In the genomic region with DNA sequence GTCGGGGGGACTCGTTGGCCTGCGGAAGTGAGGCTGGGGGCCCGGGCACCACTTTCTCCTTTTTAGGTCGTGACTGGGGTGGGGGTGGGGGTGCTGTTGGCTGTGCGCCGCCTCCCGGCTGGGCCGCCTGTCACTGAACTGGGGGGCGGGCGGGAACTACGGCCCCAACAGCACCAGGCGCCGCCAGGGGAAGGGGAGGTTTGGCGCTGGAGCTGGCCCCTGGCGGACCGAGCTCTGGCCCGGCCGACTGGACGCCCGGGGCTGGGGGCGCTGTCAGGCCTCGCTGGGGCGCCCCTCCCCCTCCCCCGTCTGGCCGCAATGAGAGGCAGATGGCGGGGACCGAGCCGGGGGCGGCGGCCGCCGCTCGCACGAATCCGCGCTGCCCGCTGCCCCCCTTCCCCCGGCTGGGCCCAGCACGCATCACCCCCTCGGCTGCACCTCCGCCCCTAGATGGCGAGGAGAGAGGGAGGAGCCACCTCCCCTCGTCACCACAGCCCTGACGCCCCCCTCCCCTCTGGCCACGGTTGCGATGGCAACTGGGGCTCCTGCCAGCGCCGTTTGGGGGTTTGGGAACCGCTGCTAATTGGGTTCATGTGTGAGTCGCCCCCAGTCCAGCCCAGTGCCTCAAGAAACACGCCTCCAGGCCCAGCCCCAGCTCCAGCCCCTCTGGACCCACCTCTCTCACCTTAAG, we compare ENCODE assay signal across 1 cellular context.
TF ChIP-seq lines count a peak whose summit lies in the region.

No MANE protein-coding gene starts in this region.

TF ChIP-seq in WTC11, 78 proteins besides CTCF, POLR2A, EP300 and RAD21 (continued from another document):
- TF ChIP-seq SP1 (CRISPR knock-in tag; conservative IDR thresholded peaks at IDR 0.05) (0 out of 2 replicates have a peak, but pooled peaks have one; percentile 39), NR1H2 (CRISPR knock-in tag; IDR thresholded peaks at IDR 0.05) (no peak)
- TF ChIP-seq, protein P1, sequence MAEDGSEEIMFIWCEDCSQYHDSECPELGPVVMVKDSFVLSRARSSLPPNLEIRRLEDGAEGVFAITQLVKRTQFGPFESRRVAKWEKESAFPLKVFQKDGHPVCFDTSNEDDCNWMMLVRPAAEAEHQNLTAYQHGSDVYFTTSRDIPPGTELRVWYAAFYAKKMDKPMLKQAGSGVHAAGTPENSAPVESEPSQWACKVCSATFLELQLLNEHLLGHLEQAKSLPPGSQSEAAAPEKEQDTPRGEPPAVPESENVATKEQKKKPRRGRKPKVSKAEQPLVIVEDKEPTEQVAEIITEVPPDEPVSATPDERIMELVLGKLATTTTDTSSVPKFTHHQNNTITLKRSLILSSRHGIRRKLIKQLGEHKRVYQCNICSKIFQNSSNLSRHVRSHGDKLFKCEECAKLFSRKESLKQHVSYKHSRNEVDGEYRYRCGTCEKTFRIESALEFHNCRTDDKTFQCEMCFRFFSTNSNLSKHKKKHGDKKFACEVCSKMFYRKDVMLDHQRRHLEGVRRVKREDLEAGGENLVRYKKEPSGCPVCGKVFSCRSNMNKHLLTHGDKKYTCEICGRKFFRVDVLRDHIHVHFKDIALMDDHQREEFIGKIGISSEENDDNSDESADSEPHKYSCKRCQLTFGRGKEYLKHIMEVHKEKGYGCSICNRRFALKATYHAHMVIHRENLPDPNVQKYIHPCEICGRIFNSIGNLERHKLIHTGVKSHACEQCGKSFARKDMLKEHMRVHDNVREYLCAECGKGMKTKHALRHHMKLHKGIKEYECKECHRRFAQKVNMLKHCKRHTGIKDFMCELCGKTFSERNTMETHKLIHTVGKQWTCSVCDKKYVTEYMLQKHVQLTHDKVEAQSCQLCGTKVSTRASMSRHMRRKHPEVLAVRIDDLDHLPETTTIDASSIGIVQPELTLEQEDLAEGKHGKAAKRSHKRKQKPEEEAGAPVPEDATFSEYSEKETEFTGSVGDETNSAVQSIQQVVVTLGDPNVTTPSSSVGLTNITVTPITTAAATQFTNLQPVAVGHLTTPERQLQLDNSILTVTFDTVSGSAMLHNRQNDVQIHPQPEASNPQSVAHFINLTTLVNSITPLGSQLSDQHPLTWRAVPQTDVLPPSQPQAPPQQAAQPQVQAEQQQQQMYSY (CRISPR knock-in tag; IDR thresholded peaks at IDR 0.05): 0 out of 2 replicates have a peak, but pooled peaks have one; percentile 16
